8 cellular contexts compared by ENCODE assay signal in genomic region chr18:12726774-12727550, GRCh38. TPM values are rescaled to one million over a fixed set of nuclear protein-coding genes. Genes with fewer than 3 reads are reported as not detected.
A peak's percentile ranks its signal among the peaks of the same experiment; 100 is the strongest.
DNase-seq lines count a peak whose midpoint lies in the region; ATAC-seq and TF ChIP-seq lines count a peak whose summit lies in the region.

No MANE protein-coding gene starts in this region.

- no CpG with 5 or more reads among the region's 14 CpGs for WGBS in trophoblast cell (ENCODE audit: extremely low coverage, insufficient coverage, insufficient read length)

- H3K36me3 Mint-ChIP-seq in activated naive CD4-positive, alpha-beta T cell treated with anti-CD3 and anti-CD28 coated beads, Interleukin-2, amount 50 U/mL, for 24 hours, result peaks cover 7% of the 10 kb centered on the region

- no peak overlapping the region for H4K8ac ChIP-seq in trophoblast cell (ENCODE audit: low read depth, low read length)

- H3K4me2 ChIP-seq in trophoblast cell (ENCODE audit: low read length), result no peak overlapping the region

- no peak overlapping the region for H2BK120ac ChIP-seq in trophoblast cell (ENCODE audit: insufficient read depth, low read length, poor library complexity)

- H3K27me3 ChIP-seq in RWPE2 (ENCODE audit: insufficient read depth, poor library complexity, severe bottlenecking) (no peaks in the 10 kb centered on the region), trophoblast cell (ENCODE audit: insufficient read depth, low read length) (no peaks in the 10 kb centered on the region)

- peak; percentile 90 for TF ChIP-seq CTCF in RWPE2 (IDR thresholded peaks at IDR 0.05; ENCODE audit: poor library complexity, severe bottlenecking)

- H3K36me3 ChIP-seq in RWPE2 (ENCODE audit: low read depth) (peaks cover 25% of the 10 kb centered on the region), trophoblast cell (ENCODE audit: control insufficient read depth in 1 of 2, insufficient read depth in 2 of 2, low read length in 2 of 2) (peaks cover 10 to 12% of the 10 kb centered on the region in 2 experiments)

- H3K4me3 Mint-ChIP-seq in activated naive CD4-positive, alpha-beta T cell treated with anti-CD3 and anti-CD28 coated beads, Interleukin-2, amount 50 U/mL, for 24 hours, result no peak overlapping the region

- ATAC-seq in RWPE2 (ENCODE audit: low read depth), result peak; percentile 55; the same call in 2 of the 3 replicates
- ATAC-seq in GM19395 (IDR thresholded peaks at IDR 0.05; ENCODE audit: unreplicated experiment), result no peak

- H3K27ac Mint-ChIP-seq in activated naive CD4-positive, alpha-beta T cell treated with anti-CD3 and anti-CD28 coated beads, Interleukin-2, amount 50 U/mL, for 24 hours, result peak overlapping the region; percentile 5

- no peaks in the 10 kb centered on the region for H3K79me2 ChIP-seq in trophoblast cell (ENCODE audit: control insufficient read depth, insufficient read depth, low read length, poor library complexity)

- H3K9me3 ChIP-seq in RWPE2 (ENCODE audit: severe bottlenecking) (peaks cover 2% of the 10 kb centered on the region), trophoblast cell (ENCODE audit: insufficient read depth, low read depth, low read length) (no peaks in the 10 kb centered on the region)

- no peaks in the 10 kb centered on the region for H3K27me3 Mint-ChIP-seq in activated naive CD4-positive, alpha-beta T cell treated with anti-CD3 and anti-CD28 coated beads, Interleukin-2, amount 50 U/mL, for 24 hours

- H3K4ac ChIP-seq in trophoblast cell (ENCODE audit: low read depth, low read length), result no peak overlapping the region

- peaks cover 2% of the 10 kb centered on the region for H3K4me1 Mint-ChIP-seq in activated naive CD4-positive, alpha-beta T cell treated with anti-CD3 and anti-CD28 coated beads, Interleukin-2, amount 50 U/mL, for 24 hours

- no peak overlapping the region for H3K14ac ChIP-seq in trophoblast cell (ENCODE audit: low read length)

- H3K4me3 ChIP-seq in RWPE2 (ENCODE audit: severe bottlenecking), result no peak overlapping the region
- no peak overlapping the region for H3K4me3 ChIP-seq in trophoblast cell (ENCODE audit: low read depth, low read length)

- no peak overlapping the region for H2BK12ac ChIP-seq in trophoblast cell (ENCODE audit: low read length)

- H3K4me1 ChIP-seq in RWPE2 (ENCODE audit: insufficient read depth, poor library complexity, severe bottlenecking) (no peaks in the 10 kb centered on the region), trophoblast cell (ENCODE audit: control insufficient read depth in 1 of 2, insufficient read depth in 2 of 2, low read length in 2 of 2) (peaks cover 0 to 3% of the 10 kb centered on the region in 2 experiments)

- H3K27ac ChIP-seq in RWPE2 (ENCODE audit: poor library complexity, severe bottlenecking), result no peak overlapping the region
- H3K27ac ChIP-seq in trophoblast cell (ENCODE audit: low read depth, low read length), result no peak overlapping the region

- H2BK5ac ChIP-seq in trophoblast cell (ENCODE audit: low read depth, low read length, poor library complexity), result no peak overlapping the region

- DNase-seq in DMS79 treated with DMSO at 0.1 percent for 48 hours (lab: John Stamatoyannopoulos, UW) (peak; percentile 51), Kasumi-1 (lab: John Stamatoyannopoulos, UW) (peak; percentile 73 to 86), RWPE2 (ENCODE audit: low spot score) (no peak), germinal center (ENCODE audit: low spot score) (peak; percentile 77), trophoblast cell (peak; percentile 46 to 90)
- no peak for DNase-seq in NK-92 treated with Interleukin-12 subunit alpha and Interleukin-12 subunit beta, amount 100 ng/mL, for 24 hours (lab: John Stamatoyannopoulos, UW)

- no peaks in the 10 kb centered on the region for H3K9me3 Mint-ChIP-seq in activated naive CD4-positive, alpha-beta T cell treated with anti-CD3 and anti-CD28 coated beads, Interleukin-2, amount 50 U/mL, for 24 hours

- no peak overlapping the region for H4K91ac ChIP-seq in trophoblast cell (ENCODE audit: low read depth, low read length)

- no peak overlapping the region for H2AK5ac ChIP-seq in trophoblast cell (ENCODE audit: low read length)

- H4K12ac ChIP-seq in trophoblast cell (ENCODE audit: low read depth, low read length), result no peak overlapping the region

- H3K23ac ChIP-seq in trophoblast cell (ENCODE audit: low read length), result no peak overlapping the region

- no peaks in the 10 kb centered on the region for H3K79me1 ChIP-seq in trophoblast cell (ENCODE audit: low read length)

- no peak overlapping the region for H3K9ac ChIP-seq in trophoblast cell (ENCODE audit: low read length)

- no peak overlapping the region for H3K18ac ChIP-seq in trophoblast cell (ENCODE audit: low read length)

- no peak overlapping the region for H2AFZ ChIP-seq in trophoblast cell (ENCODE audit: insufficient read depth, low read length, poor library complexity)

RNA-seq across cellular contexts. Expression of gene PSMG2, which starts 24.1 kb away (rescaled TPM):
- polyA plus RNA-seq in trophoblast cell (2013), result 73.6 and 74.2 TPM in 2 replicates

RNA-seq across cellular contexts. Expression of gene CEP76, which starts 24.4 kb away (rescaled TPM):
- polyA plus RNA-seq in trophoblast cell (2013), result 8.5 and 9.3 TPM in 2 replicates

Comparison
In these comparisons a context has a peak if more than half of its experiments do, and no peak if none do; other contexts are left out.
1. DNase-seq: peak in DMS79 treated with DMSO at 0.1 percent for 48 hours (single experiment), Kasumi-1 (2 of 2), germinal center (single experiment) and trophoblast cell (2 of 2); none in RWPE2 (single experiment) and NK-92 treated with Interleukin-12 subunit alpha and Interleukin-12 subunit beta, amount 100 ng/mL, for 24 hours (single experiment).